Comparison of ENCODE assay signal across 12 cellular contexts in genomic region chr2:118845843-118846666, GRCh38. TPM values are rescaled to one million over a fixed set of nuclear protein-coding genes. Genes with fewer than 3 reads are reported as not detected.
DNase-seq lines count a peak whose midpoint lies in the region; ATAC-seq and TF ChIP-seq lines count a peak whose summit lies in the region.
"Had no signal": no experiment of that assay in that cellular context is flagged by ENCODE, and none has a peak within 500 bp of the region (broad histone marks: within the 10 kb centered on the region; RNA-seq: fewer than 3 reads in every experiment).

No MANE protein-coding gene starts in this region.

- H3K36me3 Mint-ChIP-seq in Caco-2 (ENCODE audit: insufficient read depth, unreplicated experiment): no peaks in the 10 kb centered on the region

- peaks cover 6% of the 10 kb centered on the region for H3K4me1 Mint-ChIP-seq in Caco-2 (ENCODE audit: low read depth, unreplicated experiment)

- CTCF ChIA-PET in Caco-2 (lab: Charles Lee) (interaction anchor here (1.0 kb wide), 1 partner anchor 10 kb away, joined by 5 read pairs; no protein-coding TSS in a partner anchor), HEK293 (lab: Yijun Ruan, JAX) (interaction anchor here (0.6 to 1.7 kb wide), 3 partner anchors 9 to 584 kb away, joined by 3 to 9 read pairs (median 4); no protein-coding TSS in a partner anchor)

- H3K9me3 ChIP-seq in Caco-2 (no peaks in the 10 kb centered on the region), HEK293 (ENCODE audit: control insufficient read depth, insufficient read depth, low read depth, low read length) (no peaks in the 10 kb centered on the region), ectodermal cell (ENCODE audit: control insufficient read depth, low read length) (no peaks in the 10 kb centered on the region), psoas muscle (no peaks in the 10 kb centered on the region)

- BruUV-seq in Caco-2 (replicated peaks; lab: Mats Ljungman, UMichigan): no TSS peak

- peak overlapping the region; percentile 28 for H3K4me3 ChIP-seq in Caco-2 (ENCODE audit: low read depth, low read length)
- H3K4me3 ChIP-seq in HEK293 (ENCODE audit: low read depth, low read length): peak overlapping the region; percentile 56
- peak overlapping the region; percentile 34 for H3K4me3 ChIP-seq in ectodermal cell (ENCODE audit: insufficient read depth, low read depth, low read length)
- H3K4me3 ChIP-seq in psoas muscle: peak overlapping the region; percentile 67

- H3K27me3 Mint-ChIP-seq in Caco-2 (ENCODE audit: insufficient read depth, unreplicated experiment): peaks cover 11% of the 10 kb centered on the region

- DNase-seq in Caco-2 (peak in 1 of 2 experiments; percentile 21), psoas muscle (peak in 1 of 2 donors; percentile 61), HuH-7 (ENCODE audit: low spot score) (no peak), NCI-H2171 (lab: John Stamatoyannopoulos, UW) (no peak), NK-92 (lab: John Stamatoyannopoulos, UW; ENCODE audit: unreplicated experiment) (no peak)
- DNase-seq: activated CD4-positive, CD25-positive, alpha-beta regulatory T cell treated with anti-CD3 and anti-CD28 coated beads, Interleukin-2, amount 50 U/mL, for 72 hours; dorsolateral prefrontal cortex; left colon; NCI-H510A; stimulated activated CD4-positive, alpha-beta T cell treated with anti-CD3 and anti-CD28 coated beads, Interleukin-15, amount 100 ng/mL, for 24 hours had no signal

- peak overlapping the region; percentile 52 for H3K4me3 Mint-ChIP-seq in Caco-2 (ENCODE audit: unreplicated experiment)

- H3K27ac ChIP-seq in HEK293 (ENCODE audit: extremely low read depth, low read depth, low read length) (peak overlapping the region; percentile 62; the same call in 1 of the 2 replicates), ectodermal cell (ENCODE audit: insufficient read depth, low read depth, low read length, poor library complexity, severe bottlenecking) (no peak overlapping the region), psoas muscle (peak overlapping the region; percentile 60)
- H3K27ac ChIP-seq: dorsolateral prefrontal cortex had no signal

- H3K27me3 ChIP-seq in Caco-2 (replicated peaks; ENCODE audit: control insufficient read depth, insufficient read depth, low read length) (no peaks in the 10 kb centered on the region; the same call in 1 of the 2 replicates), ectodermal cell (ENCODE audit: control insufficient read depth, insufficient read depth, low read length, poor library complexity, severe bottlenecking) (peaks cover 100% of the 10 kb centered on the region), psoas muscle (ENCODE audit: insufficient read depth in 3 of 3, low read length in 2 of 3) (peaks cover 0 to 72% (median 41%) of the 10 kb centered on the region in 3 donors)

- H3K4me1 ChIP-seq in Caco-2: no peaks in the 10 kb centered on the region
- peaks cover 6% of the 10 kb centered on the region; the same call in 1 of the 2 replicates for H3K4me1 ChIP-seq in HEK293 (ENCODE audit: control insufficient read depth, insufficient read depth, low read length)
- H3K4me1 ChIP-seq in ectodermal cell (ENCODE audit: control insufficient read depth, insufficient read depth, low read length): peaks cover 28% of the 10 kb centered on the region
- H3K4me1 ChIP-seq in psoas muscle: no peaks in the 10 kb centered on the region

- no peaks in the 10 kb centered on the region for H3K9me3 Mint-ChIP-seq in Caco-2 (ENCODE audit: unreplicated experiment)

- intact Hi-C loops in Caco-2 (cut with micrococcal nuclease; ENCODE audit: unreplicated experiment) (no loop called here), psoas muscle (cut with DNase I) (no loop called here)

- TF ChIP-seq CTCF in Caco-2 (IDR thresholded peaks at IDR 0.05; ENCODE audit: insufficient read depth in 1 of 2, low read depth in 1 of 2, low read length in 1 of 2, severe bottlenecking in 1 of 2, unreplicated experiment in 1 of 2) (no peak), HEK293 (tag by site-specific recombination; IDR thresholded peaks at IDR 0.05) (no peak), psoas muscle (IDR thresholded peaks at IDR 0.05) (no peak)

- POLR2A ChIA-PET in Caco-2 (lab: Charles Lee): no interaction called here
- POLR2A ChIA-PET in HEK293 (lab: Yijun Ruan, JAX): no interaction called here

- H3K36me3 ChIP-seq in Caco-2 (ENCODE audit: control insufficient read depth, insufficient read depth, low read length) (no peaks in the 10 kb centered on the region), HEK293 (ENCODE audit: control insufficient read depth in 2 of 2, insufficient read depth in 1 of 2, low read length in 2 of 2) (peaks cover 0 to 18% of the 10 kb centered on the region in 2 experiments; a peak in 1 of 3 replicates), ectodermal cell (ENCODE audit: control insufficient read depth, insufficient read depth, low read length) (no peaks in the 10 kb centered on the region), psoas muscle (ENCODE audit: insufficient read depth in 1 of 2, low read depth in 1 of 2) (no peaks in the 10 kb centered on the region)

- H3K27ac Mint-ChIP-seq in Caco-2 (ENCODE audit: unreplicated experiment): no peak overlapping the region

- ATAC-seq in psoas muscle: peak in 1 of 4 donors; percentile 4

- WGBS in ectodermal cell, 2 experiments: 1% methylated on average over 71 of the region's 71 CpGs
- 5 to 8% (median 5%) methylated on average over 39 to 71 of the region's 71 CpGs for WGBS in psoas muscle, 3 donors

TF ChIP-seq in HEK293, 187 proteins besides CTCF, POLR2A, EP300 and RAD21:
- TF ChIP-seq, protein P1, sequence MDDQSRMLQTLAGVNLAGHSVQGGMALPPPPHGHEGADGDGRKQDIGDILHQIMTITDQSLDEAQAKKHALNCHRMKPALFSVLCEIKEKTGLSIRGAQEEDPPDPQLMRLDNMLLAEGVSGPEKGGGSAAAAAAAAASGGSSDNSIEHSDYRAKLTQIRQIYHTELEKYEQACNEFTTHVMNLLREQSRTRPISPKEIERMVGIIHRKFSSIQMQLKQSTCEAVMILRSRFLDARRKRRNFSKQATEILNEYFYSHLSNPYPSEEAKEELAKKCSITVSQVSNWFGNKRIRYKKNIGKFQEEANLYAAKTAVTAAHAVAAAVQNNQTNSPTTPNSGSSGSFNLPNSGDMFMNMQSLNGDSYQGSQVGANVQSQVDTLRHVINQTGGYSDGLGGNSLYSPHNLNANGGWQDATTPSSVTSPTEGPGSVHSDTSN (CRISPR knock-in tag; IDR thresholded peaks at IDR 0.05): no peak
- TF ChIP-seq YY2 (tag by site-specific recombination; IDR thresholded peaks at IDR 0.05) (no peak), KLF9 (tag by site-specific recombination; IDR thresholded peaks at IDR 0.05; ENCODE audit: low read depth) (no peak), ZBTB8A (tag by site-specific recombination; IDR thresholded peaks at IDR 0.05) (0 out of 2 replicates have a peak, but pooled peaks have one; percentile 4), ZNF707 (tag by site-specific recombination; IDR thresholded peaks at IDR 0.05) (no peak)
- TF ChIP-seq, protein P2, sequence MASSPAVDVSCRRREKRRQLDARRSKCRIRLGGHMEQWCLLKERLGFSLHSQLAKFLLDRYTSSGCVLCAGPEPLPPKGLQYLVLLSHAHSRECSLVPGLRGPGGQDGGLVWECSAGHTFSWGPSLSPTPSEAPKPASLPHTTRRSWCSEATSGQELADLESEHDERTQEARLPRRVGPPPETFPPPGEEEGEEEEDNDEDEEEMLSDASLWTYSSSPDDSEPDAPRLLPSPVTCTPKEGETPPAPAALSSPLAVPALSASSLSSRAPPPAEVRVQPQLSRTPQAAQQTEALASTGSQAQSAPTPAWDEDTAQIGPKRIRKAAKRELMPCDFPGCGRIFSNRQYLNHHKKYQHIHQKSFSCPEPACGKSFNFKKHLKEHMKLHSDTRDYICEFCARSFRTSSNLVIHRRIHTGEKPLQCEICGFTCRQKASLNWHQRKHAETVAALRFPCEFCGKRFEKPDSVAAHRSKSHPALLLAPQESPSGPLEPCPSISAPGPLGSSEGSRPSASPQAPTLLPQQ (tag by site-specific recombination; IDR thresholded peaks at IDR 0.05): no peak

RNA-seq across cellular contexts. Expression of gene EN1, which starts 1.4 kb away (rescaled TPM):
- 0.16 and 0.37 TPM in 2 replicates for total RNA-seq in Caco-2 (2022)
- polyA plus RNA-seq in ectodermal cell (2013, experiment 1 of 4): 15.6 TPM
- polyA plus RNA-seq in ectodermal cell (2013, experiment 2 of 4): 8.8 TPM
- 12.8 TPM for polyA plus RNA-seq in ectodermal cell (2013, experiment 3 of 4)
- 9.6 TPM for polyA plus RNA-seq in ectodermal cell (2013, experiment 4 of 4)
- 1 to 10 TPM; 1.1 to 9.5 (median 4.8) TPM for total RNA-seq in psoas muscle
- under 1 TPM; 0.70 to 0.89 (median 0.71) TPM for polyA plus RNA-seq in psoas muscle
- total RNA-seq: left colon had no signal
